Comparison of ENCODE assay signal across 8 cellular contexts in genomic region chr1:225777058-225777582, GRCh38. TPM values are rescaled to one million over a fixed set of nuclear protein-coding genes. Genes with fewer than 3 reads are reported as not detected.
DNase-seq lines count a peak whose midpoint lies in the region; ATAC-seq and TF ChIP-seq lines count a peak whose summit lies in the region.

No MANE protein-coding gene starts in this region.

- H3K9ac ChIP-seq in SU-DHL-6 (ENCODE audit: low read length) (peak overlapping the region; percentile 74), stomach smooth muscle (ENCODE audit: low read length in 2 of 2) (peak overlapping the region; percentile 75 to 98)

- peak overlapping the region; percentile 67 for H3K4me2 ChIP-seq in SU-DHL-6 (ENCODE audit: low read depth, low read length, poor library complexity, severe bottlenecking)

- H3K4me1 ChIP-seq in stomach smooth muscle (ENCODE audit: control insufficient read depth, insufficient read depth, low read length): peaks cover 40% of the 10 kb centered on the region

- TF ChIP-seq CTCF in SU-DHL-6 (IDR thresholded peaks at IDR 0.05; ENCODE audit: insufficient read depth, low read length, poor library complexity, severe bottlenecking): no peak

- no peaks in the 10 kb centered on the region; the same call in 1 of the 2 replicates for H4K20me1 ChIP-seq in SU-DHL-6 (ENCODE audit: low read depth, low read length)

- peaks cover 3% of the 10 kb centered on the region; the same call in 1 of the 2 replicates for H3K36me3 ChIP-seq in SU-DHL-6 (ENCODE audit: low read length)
- H3K36me3 ChIP-seq in stomach smooth muscle (ENCODE audit: control insufficient read depth in 2 of 2, insufficient read depth in 2 of 2, low read length in 2 of 2): no peaks in the 10 kb centered on the region

- H3K9me3 ChIP-seq in SU-DHL-6 (ENCODE audit: insufficient read depth, low read length) (no peaks in the 10 kb centered on the region), stomach smooth muscle (ENCODE audit: control insufficient read depth in 2 of 2, low read length in 2 of 2) (no peaks in the 10 kb centered on the region)

- H3K4me3 ChIP-seq in SU-DHL-6 (ENCODE audit: insufficient read depth, low read length, poor library complexity, severe bottlenecking) (peak overlapping the region; percentile 51), iPS-11a (ENCODE audit: low read depth, low read length) (peak overlapping the region; percentile 42), stomach smooth muscle (ENCODE audit: low read length in 2 of 2) (peak overlapping the region; percentile 74 to 99)

- H2AFZ ChIP-seq in SU-DHL-6 (ENCODE audit: low read depth, low read length, severe bottlenecking): peak overlapping the region; percentile 94

- no peak for DNase-seq in NCI-H1417 treated with DMSO at 0.1 percent for 48 hours (lab: John Stamatoyannopoulos, UW)
- DNase-seq in A172 (ENCODE audit: low spot score): no peak
- DNase-seq in amygdala (lab: John Stamatoyannopoulos, UW): no peak

- 0 out of 2 replicates have a peak overlapping the region, but pooled peaks have one; percentile 33 for H3K27ac ChIP-seq in SU-DHL-6 (ENCODE audit: low read depth, low read length)
- H3K27ac ChIP-seq in stomach smooth muscle (ENCODE audit: low read length): peak overlapping the region; percentile 95

- peaks cover 41% of the 10 kb centered on the region for H3K79me2 ChIP-seq in SU-DHL-6 (ENCODE audit: insufficient read depth, low read length)

- no peaks in the 10 kb centered on the region for H3F3A ChIP-seq in SU-DHL-6 (ENCODE audit: insufficient read depth)

- no peaks in the 10 kb centered on the region for H3K27me3 ChIP-seq in SU-DHL-6 (ENCODE audit: low read length)
- no peaks in the 10 kb centered on the region for H3K27me3 ChIP-seq in stomach smooth muscle (ENCODE audit: control insufficient read depth in 1 of 2, insufficient read depth in 2 of 2, low read length in 2 of 2)

- H3K9me2 ChIP-seq in SU-DHL-6 (replicated peaks; ENCODE audit: insufficient read depth, low read length): no peaks in the 10 kb centered on the region

- ATAC-seq in GM18870 (IDR thresholded peaks at IDR 0.05; ENCODE audit: unreplicated experiment): peak; percentile 13
- peak; percentile 7 for ATAC-seq in HG02870 (IDR thresholded peaks at IDR 0.05; ENCODE audit: unreplicated experiment)

RNA-seq across cellular contexts. Expression of gene SRP9, which starts 0.5 kb away (rescaled TPM):
- total RNA-seq in A172 (2014; rRNA removed; shearing (Covaris generic)): 1,029 and 1,161 TPM in 2 replicates

RNA-seq across cellular contexts. Expression of gene EPHX1, which starts 32.8 kb away (rescaled TPM):
- 32.3 and 34.2 TPM in 2 replicates for total RNA-seq in A172 (2014; rRNA removed; shearing (Covaris generic))
